In genomic region chr4:39976945-39977488, GRCh38 we compare ENCODE assay signal across 8 cellular contexts. TPM values are rescaled to one million over a fixed set of nuclear protein-coding genes. Genes with fewer than 3 reads are reported as not detected.
DNase-seq lines count a peak whose midpoint lies in the region; ATAC-seq and TF ChIP-seq lines count a peak whose summit lies in the region.

No MANE protein-coding gene starts in this region.

- peak overlapping the region; percentile 79 to 95 (median 83) for H3K4me3 Mint-ChIP-seq in immature natural killer cell

- H3K4me1 Mint-ChIP-seq in immature natural killer cell, result peaks cover 31 to 39% of the 10 kb centered on the region in 2 donors

- H3K27ac Mint-ChIP-seq in immature natural killer cell, result peak overlapping the region in 5 of 6 donors; percentile 56 to 90 (median 87)

- H3K36me3 ChIP-seq in brain microvascular endothelial cell (replicated peaks), result peaks cover 12% of the 10 kb centered on the region

- H3K36me3 Mint-ChIP-seq in immature natural killer cell, result peaks cover 0 to 18% (median 3%) of the 10 kb centered on the region in 3 donors

- H3K4me3 ChIP-seq in brain microvascular endothelial cell (ENCODE audit: low read depth, low read length), result peak overlapping the region; percentile 81

- peak; percentile 41 for DNase-seq in T1000 (lab: John Stamatoyannopoulos, UW)
- no peak for DNase-seq in brain microvascular endothelial cell
- peak; percentile 26 to 36 (median 36) for DNase-seq in immature natural killer cell
- DNase-seq in stimulated activated CD4-positive, alpha-beta T cell treated with anti-CD3 and anti-CD28 coated beads, Interleukin-12 subunit alpha, Interleukin-12 subunit beta, amount 100 ng/mL, for 48 hours (ENCODE audit: low read depth in 2 of 3, low spot score in 1 of 3), result peak; percentile 24 to 42 (median 35)
- no peak for DNase-seq in NCI-H2196 treated with DMSO at 0.1 percent for 48 hours (lab: John Stamatoyannopoulos, UW; ENCODE audit: unreplicated experiment)

- H3K9me3 Mint-ChIP-seq in immature natural killer cell, result peaks cover 0 to 2% (median 0%) of the 10 kb centered on the region in 6 donors

- ATAC-seq in GM19452 (IDR thresholded peaks at IDR 0.05; ENCODE audit: unreplicated experiment) (peak; percentile 25), HG03565 (IDR thresholded peaks at IDR 0.05; ENCODE audit: unreplicated experiment) (peak; percentile 7)

- in situ Hi-C loops in brain microvascular endothelial cell (cut with HindIII; ENCODE audit: low pct_ligation_motif_present, low sequenced_read_pairs), result no loop called here

- H3K27me3 Mint-ChIP-seq in immature natural killer cell (ENCODE audit: low read depth in 3 of 3), result peaks cover 0 to 3% (median 1%) of the 10 kb centered on the region in 3 donors

- H3K27me3 ChIP-seq in brain microvascular endothelial cell (replicated peaks), result no peaks in the 10 kb centered on the region

- H3K27ac ChIP-seq in C4-2B (peak overlapping the region; percentile 82), brain microvascular endothelial cell (peak overlapping the region; percentile 59)

- TF ChIP-seq CTCF in C4-2B (conservative IDR thresholded peaks at IDR 0.05) (no peak), brain microvascular endothelial cell (IDR thresholded peaks at IDR 0.05; ENCODE audit: low read depth, low read length, missing control alignments) (no peak)

RNA-seq across cellular contexts. Expression of gene PDS5A, which starts 0.7 kb away (rescaled TPM):
- 10 to 100 TPM; 21.6 to 43.2 (median 23.7) TPM for polyA plus RNA-seq in immature natural killer cell

Comparison
In these comparisons a context has a peak if more than half of its experiments do, and no peak if none do; other contexts are left out.
1. DNase-seq: peak in T1000 (single experiment), immature natural killer cell (3 of 3) and stimulated activated CD4-positive, alpha-beta T cell treated with anti-CD3 and anti-CD28 coated beads, Interleukin-12 subunit alpha, Interleukin-12 subunit beta, amount 100 ng/mL, for 48 hours (3 of 3); none in brain microvascular endothelial cell (single experiment) and NCI-H2196 treated with DMSO at 0.1 percent for 48 hours (single experiment).